10 cellular contexts compared by ENCODE assay signal in the genomic region with DNA sequence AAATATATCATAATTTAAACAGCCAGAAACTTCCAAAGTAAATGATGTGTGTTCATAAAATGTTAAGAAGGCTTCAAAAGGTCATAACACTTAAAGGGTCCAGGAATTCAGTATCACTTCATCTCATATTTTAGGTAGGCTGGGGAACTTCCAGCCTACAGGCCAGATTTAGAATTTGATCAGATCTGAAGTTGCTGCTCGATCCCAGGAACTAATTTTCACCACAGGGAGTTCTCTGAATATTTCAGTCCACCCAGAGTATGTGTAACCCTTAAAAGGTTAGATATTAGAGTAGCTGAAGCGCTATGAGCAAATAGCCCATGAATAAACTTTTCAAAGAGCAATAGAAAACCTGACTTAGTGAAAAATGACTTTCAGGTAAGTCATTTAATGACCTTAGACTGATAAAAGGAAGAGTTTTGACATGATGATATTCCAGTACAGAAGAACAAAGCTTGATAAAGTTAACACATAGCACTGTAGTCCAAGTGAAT. TPM values are rescaled to one million over a fixed set of nuclear protein-coding genes. Genes with fewer than 3 reads are reported as not detected.
A peak's percentile ranks its signal among the peaks of the same experiment; 100 is the strongest.
DNase-seq lines count a peak whose midpoint lies in the region; ATAC-seq and TF ChIP-seq lines count a peak whose summit lies in the region.
"Had no signal": no experiment of that assay in that cellular context is flagged by ENCODE, and none has a peak within 500 bp of the region (broad histone marks: within the 10 kb centered on the region; RNA-seq: fewer than 3 reads in every experiment).

No MANE protein-coding gene starts in this region.

- no peak for DNase-seq in heart right ventricle
- no peak for DNase-seq in Right ventricle myocardium superior
- no peak for DNase-seq in activated T-cell treated with anti-CD3 and anti-CD28 coated beads, Interleukin-2, amount 50 U/mL, for 72 hours
- no peak for DNase-seq in mesothelial cell of epicardium (ENCODE audit: low spot score in 2 of 2, unreplicated experiment in 2 of 2)
- DNase-seq in NCI-H226 = no peak
- DNase-seq in GM23338 (ENCODE audit: low spot score) = no peak
- no peak for DNase-seq in ACHN
- DNase-seq: nucleus accumbens had no signal

- in situ Hi-C loops in ACHN (cut with HindIII; ENCODE audit: low pct_ligation_motif_present, low pct_unique_long_range_greater_than_20kb, low sequenced_read_pairs) = no loop called here

- H3K4me3 Mint-ChIP-seq in activated T-cell treated with anti-CD3 and anti-CD28 coated beads, Interleukin-2, amount 50 U/mL, for 72 hours = peak overlapping the region; percentile 79 to 85
- H3K4me3 Mint-ChIP-seq in mesothelial cell of epicardium = no peak overlapping the region
- no peak overlapping the region for H3K4me3 Mint-ChIP-seq in GM23338

- H3K4me2 ChIP-seq in GM23338 = no peak overlapping the region

- H3K36me3 Mint-ChIP-seq in activated T-cell treated with anti-CD3 and anti-CD28 coated beads, Interleukin-2, amount 50 U/mL, for 72 hours (ENCODE audit: insufficient read depth in 2 of 2) = peaks cover 15 to 31% of the 10 kb centered on the region in 2 donors
- H3K36me3 Mint-ChIP-seq in mesothelial cell of epicardium (peaks cover 2% of the 10 kb centered on the region), GM23338 (ENCODE audit: low read depth) (peaks cover 6% of the 10 kb centered on the region; the same call in 2 of the 3 replicates)

- H3K4me3 ChIP-seq in heart right ventricle = peak overlapping the region in 4 of 10 donors; percentile 9 to 52 (median 34)
- H3K4me3 ChIP-seq in urinary bladder (ENCODE audit: low read depth, low read length) = no peak overlapping the region
- no peak overlapping the region for H3K4me3 ChIP-seq in GM23338

- peaks cover 0 to 10% (median 0%) of the 10 kb centered on the region in 9 donors for H3K36me3 ChIP-seq in heart right ventricle
- H3K36me3 ChIP-seq in urinary bladder (ENCODE audit: insufficient read depth) = no peaks in the 10 kb centered on the region
- H3K36me3 ChIP-seq in GM23338 (ENCODE audit: insufficient read depth) = no peaks in the 10 kb centered on the region

- peaks cover 80% of the 10 kb centered on the region for H3K4me1 Mint-ChIP-seq in activated T-cell treated with anti-CD3 and anti-CD28 coated beads, Interleukin-2, amount 50 U/mL, for 72 hours (ENCODE audit: low read depth)
- H3K4me1 Mint-ChIP-seq in mesothelial cell of epicardium = peaks cover 28% of the 10 kb centered on the region
- H3K4me1 Mint-ChIP-seq in GM23338 = peaks cover 14% of the 10 kb centered on the region

- TF ChIP-seq CTCF in heart right ventricle (IDR thresholded peaks at IDR 0.05) (no peak), mesothelial cell of epicardium (IDR thresholded peaks at IDR 0.05; ENCODE audit: unreplicated experiment) (no peak), GM23338 (conservative IDR thresholded peaks at IDR 0.05; ENCODE audit: low read depth in 2 of 2) (no peak)

- H3K9me3 ChIP-seq in heart right ventricle = no peaks in the 10 kb centered on the region

- H3K27me3 Mint-ChIP-seq in activated T-cell treated with anti-CD3 and anti-CD28 coated beads, Interleukin-2, amount 50 U/mL, for 72 hours (ENCODE audit: low read depth) = no peaks in the 10 kb centered on the region
- H3K27me3 Mint-ChIP-seq in mesothelial cell of epicardium (ENCODE audit: low read depth) (no peaks in the 10 kb centered on the region), GM23338 (ENCODE audit: insufficient read depth, low read depth, poor library complexity) (peaks cover 3% of the 10 kb centered on the region)

- H4K20me1 ChIP-seq in GM23338 (replicated peaks; ENCODE audit: insufficient read depth) = no peaks in the 10 kb centered on the region

- H2AFZ ChIP-seq in GM23338 = no peak overlapping the region

- peaks cover 0 to 97% (median 24%) of the 10 kb centered on the region in 9 donors for H3K4me1 ChIP-seq in heart right ventricle
- H3K4me1 ChIP-seq in urinary bladder (ENCODE audit: insufficient read depth) = peaks cover 2% of the 10 kb centered on the region
- no peaks in the 10 kb centered on the region; the same call in 1 of the 2 replicates for H3K4me1 ChIP-seq in GM23338 (ENCODE audit: insufficient read depth)

- no peaks in the 10 kb centered on the region for H3F3A ChIP-seq in GM23338 (replicated peaks; ENCODE audit: low read depth)

- ATAC-seq in heart right ventricle (no peak), Right ventricle myocardium superior (ENCODE audit: poor library complexity) (no peak), GM23338 (no peak)
- ATAC-seq in activated T-cell treated with anti-CD3 and anti-CD28 coated beads, Interleukin-2, amount 50 U/mL, for 72 hours (replicated peaks in 1 of 2) = peak; percentile 43 to 59

- peaks cover 3 to 7% of the 10 kb centered on the region in 2 donors for H3K9me3 Mint-ChIP-seq in activated T-cell treated with anti-CD3 and anti-CD28 coated beads, Interleukin-2, amount 50 U/mL, for 72 hours
- H3K9me3 Mint-ChIP-seq in mesothelial cell of epicardium (peaks cover 11% of the 10 kb centered on the region), GM23338 (peaks cover 11% of the 10 kb centered on the region)

- WGBS in heart right ventricle, 2 donors = 57 to 62% methylated on average over 2 of the region's 2 CpGs
- WGBS in urinary bladder = 57% methylated on average over 2 of the region's 2 CpGs

- peak overlapping the region in 6 of 10 donors; percentile 11 to 98 (median 59) for H3K27ac ChIP-seq in heart right ventricle
- H3K27ac ChIP-seq in urinary bladder (ENCODE audit: low read depth) = peak overlapping the region; percentile 45
- H3K27ac ChIP-seq in GM23338 (ENCODE audit: low read depth) = no peak overlapping the region
- H3K27ac ChIP-seq: C4-2B had no signal

- H3K27me3 ChIP-seq in heart right ventricle (no peaks in the 10 kb centered on the region), GM23338 (ENCODE audit: insufficient read depth) (no peaks in the 10 kb centered on the region)

- peak overlapping the region; percentile 94 for H3K27ac Mint-ChIP-seq in activated T-cell treated with anti-CD3 and anti-CD28 coated beads, Interleukin-2, amount 50 U/mL, for 72 hours
- peak overlapping the region; percentile 48 for H3K27ac Mint-ChIP-seq in mesothelial cell of epicardium
- no peak overlapping the region for H3K27ac Mint-ChIP-seq in GM23338

- no peaks in the 10 kb centered on the region for H3K79me2 ChIP-seq in GM23338 (replicated peaks; ENCODE audit: insufficient read depth)

- no peaks in the 10 kb centered on the region for H3K9me2 ChIP-seq in GM23338 (ENCODE audit: insufficient read depth)

- intact Hi-C loops in heart right ventricle (cut with DNase I) (loop anchor here in 1 of 10 donors (10.0 kb wide), 1 partner anchor 111 kb away; the partner anchor contains the start of gene GPR155), Right ventricle myocardium superior (cut with DNase I) (no loop called here)

TF ChIP-seq in GM23338, 12 proteins besides CTCF, POLR2A, EP300 and RAD21 (continues in another document):
- TF ChIP-seq REST (IDR thresholded peaks at IDR 0.05; ENCODE audit: unreplicated experiment) (no peak), JUNB (IDR thresholded peaks at IDR 0.05; ENCODE audit: unreplicated experiment) (no peak)

RNA-seq across cellular contexts. Expression of gene WIPF1, which starts 1.7 kb away (rescaled TPM):
- total RNA-seq in heart right ventricle = 10 to 100 TPM; 12.4 to 48.1 (median 15.6) TPM
- polyA plus RNA-seq in heart right ventricle = 10 to 100 TPM in 1 of 2 donors, 1 to 10 TPM in 1; 9.1 to 16.6 TPM
- 16.3 TPM for total RNA-seq in Right ventricle myocardium superior
- total RNA-seq in activated T-cell treated with anti-CD3 and anti-CD28 coated beads, Interleukin-2, amount 50 U/mL, for 72 hours = 100 to 1,000 TPM; 198 to 237 TPM
- total RNA-seq in mesothelial cell of epicardium = 19.0 to 21.1 TPM (median 20.6 TPM) in 3 replicates
- total RNA-seq in urinary bladder = 43.1 TPM
- polyA plus RNA-seq in urinary bladder = 45.0 TPM
- total RNA-seq in GM23338 (2014; rRNA removed; shearing (Covaris generic)) = 3.8 and 6.0 TPM in 2 replicates
- polyA plus RNA-seq in GM23338 (2016; fragmentation: Nextera tagmentation; extraction: Ambion mirVana) = 3.0 and 4.8 TPM in 2 replicates

Comparison
In these comparisons a context has a peak if more than half of its experiments do, and no peak if none do; other contexts are left out.
1. ATAC-seq: peak in activated T-cell treated with anti-CD3 and anti-CD28 coated beads, Interleukin-2, amount 50 U/mL, for 72 hours (2 of 2); none in heart right ventricle (0 of 8), Right ventricle myocardium superior (single experiment) and GM23338 (single experiment).
2. H3K4me3 Mint-ChIP-seq: peak in activated T-cell treated with anti-CD3 and anti-CD28 coated beads, Interleukin-2, amount 50 U/mL, for 72 hours (2 of 2); none in mesothelial cell of epicardium (single experiment) and GM23338 (single experiment).